Comparison of ENCODE assay signal across 1 cellular context in the genomic region with DNA sequence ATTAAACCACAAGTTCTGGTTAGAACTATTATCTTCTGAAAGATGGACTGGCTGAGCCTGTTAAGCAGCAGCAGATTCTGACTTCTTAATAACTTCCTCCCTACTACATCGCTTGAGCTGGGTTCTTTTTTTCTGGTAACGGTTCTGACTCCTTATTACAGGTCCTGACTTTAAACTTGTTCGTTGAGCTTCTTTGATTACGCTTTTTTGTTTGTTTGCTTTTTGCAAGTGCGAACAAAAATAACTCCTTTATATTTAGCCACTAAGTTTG.
TF ChIP-seq lines count a peak whose summit lies in the region.

No MANE protein-coding gene starts in this region.

TF ChIP-seq in GM12878, 131 proteins besides CTCF, POLR2A, EP300 and RAD21:
- TF ChIP-seq, protein P1, sequence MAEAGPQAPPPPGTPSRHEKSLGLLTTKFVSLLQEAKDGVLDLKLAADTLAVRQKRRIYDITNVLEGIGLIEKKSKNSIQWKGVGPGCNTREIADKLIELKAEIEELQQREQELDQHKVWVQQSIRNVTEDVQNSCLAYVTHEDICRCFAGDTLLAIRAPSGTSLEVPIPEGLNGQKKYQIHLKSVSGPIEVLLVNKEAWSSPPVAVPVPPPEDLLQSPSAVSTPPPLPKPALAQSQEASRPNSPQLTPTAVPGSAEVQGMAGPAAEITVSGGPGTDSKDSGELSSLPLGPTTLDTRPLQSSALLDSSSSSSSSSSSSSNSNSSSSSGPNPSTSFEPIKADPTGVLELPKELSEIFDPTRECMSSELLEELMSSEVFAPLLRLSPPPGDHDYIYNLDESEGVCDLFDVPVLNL (IDR thresholded peaks at IDR 0.05; ENCODE audit: low read depth, low read length): no peak
